In genomic region chr19:52188822-52189744, GRCh38 we compare ENCODE assay signal across 8 cellular contexts. TPM values are rescaled to one million over a fixed set of nuclear protein-coding genes. Genes with fewer than 3 reads are reported as not detected.
DNase-seq lines count a peak whose midpoint lies in the region; ATAC-seq and TF ChIP-seq lines count a peak whose summit lies in the region.

No MANE protein-coding gene starts in this region.

- no peaks in the 10 kb centered on the region for H3K27me3 ChIP-seq in SU-DHL-6 (ENCODE audit: low read length)
- no peaks in the 10 kb centered on the region for H3K27me3 ChIP-seq in naive thymus-derived CD4-positive, alpha-beta T cell (ENCODE audit: control insufficient read depth in 2 of 2, insufficient read depth in 2 of 2, low read length in 2 of 2)

- H3K4me3 Mint-ChIP-seq in T-helper 1 cell treated with Interleukin-12 subunit alpha and Interleukin-12 subunit beta and Interleukin-4 antibody, amounts not matched to agents 30 μg/mL and 1 μg/mL, for 36 hours, result peak overlapping the region; percentile 97
- peak overlapping the region; percentile 97 for H3K4me3 Mint-ChIP-seq in effector memory CD8-positive, alpha-beta T cell
- peak overlapping the region; percentile 91 to 99 (median 96) for H3K4me3 Mint-ChIP-seq in naive thymus-derived CD4-positive, alpha-beta T cell

- peak overlapping the region; percentile 63 for H2AFZ ChIP-seq in SU-DHL-6 (ENCODE audit: low read depth, low read length, severe bottlenecking)

- H3K4me1 ChIP-seq in naive thymus-derived CD4-positive, alpha-beta T cell (ENCODE audit: control insufficient read depth in 2 of 2, insufficient read depth in 2 of 2, low read length in 2 of 2), result peaks cover 32% of the 10 kb centered on the region in 2 donors

- H3F3A ChIP-seq in SU-DHL-6 (ENCODE audit: insufficient read depth), result no peaks in the 10 kb centered on the region; the same call in 1 of the 2 replicates

- peak overlapping the region; percentile 100 for H3K27ac Mint-ChIP-seq in T-helper 1 cell treated with Interleukin-12 subunit alpha and Interleukin-12 subunit beta and Interleukin-4 antibody, amounts not matched to agents 30 μg/mL and 1 μg/mL, for 36 hours
- H3K27ac Mint-ChIP-seq in effector memory CD8-positive, alpha-beta T cell, result peak overlapping the region; percentile 100
- H3K27ac Mint-ChIP-seq in naive thymus-derived CD4-positive, alpha-beta T cell, result peak overlapping the region; percentile 95 to 100 (median 99)

- no peak for DNase-seq in T-helper 1 cell
- no peak for DNase-seq in effector memory CD8-positive, alpha-beta T cell
- DNase-seq in naive thymus-derived CD4-positive, alpha-beta T cell, result peak in 4 of 9 donors; percentile 23 to 93 (median 91)
- no peak for DNase-seq in NCI-H510A treated with DMSO at 0.1 percent for 48 hours (lab: John Stamatoyannopoulos, UW)

- POLR2A ChIA-PET in naive thymus-derived CD4-positive, alpha-beta T cell (lab: Charles Lee), result interaction anchor here (0.6 to 1.8 kb wide), 17 partner anchors 9 to 1679 kb away, joined by 3 to 41 read pairs (median 4); partner anchors contain the start of genes MYADM, ZNF432, ZNF614 and ZNF616

- peaks cover 40% of the 10 kb centered on the region for H3K79me2 ChIP-seq in SU-DHL-6 (ENCODE audit: insufficient read depth, low read length)

- H3K27me3 Mint-ChIP-seq in T-helper 1 cell treated with Interleukin-12 subunit alpha and Interleukin-12 subunit beta and Interleukin-4 antibody, amounts not matched to agents 30 μg/mL and 1 μg/mL, for 36 hours (ENCODE audit: low read depth), result no peaks in the 10 kb centered on the region
- no peaks in the 10 kb centered on the region for H3K27me3 Mint-ChIP-seq in effector memory CD8-positive, alpha-beta T cell
- H3K27me3 Mint-ChIP-seq in naive thymus-derived CD4-positive, alpha-beta T cell, result no peaks in the 10 kb centered on the region

- CTCF ChIA-PET in naive thymus-derived CD4-positive, alpha-beta T cell (lab: Charles Lee), result interaction anchor here (0.5 to 1.5 kb wide), 7 partner anchors 12 to 60 kb away, joined by 3 to 8 read pairs (median 3); partner anchors contain the start of gene ZNF836

- H3K9me3 ChIP-seq in SU-DHL-6 (ENCODE audit: insufficient read depth, low read length), result no peaks in the 10 kb centered on the region
- H3K9me3 ChIP-seq in naive thymus-derived CD4-positive, alpha-beta T cell (ENCODE audit: control insufficient read depth in 2 of 3, low read length in 3 of 3), result no peaks in the 10 kb centered on the region

- H3K4me3 ChIP-seq in SU-DHL-6 (ENCODE audit: insufficient read depth, low read length, poor library complexity, severe bottlenecking), result peak overlapping the region; percentile 58
- H3K4me3 ChIP-seq in naive thymus-derived CD4-positive, alpha-beta T cell (ENCODE audit: low read length), result peak overlapping the region; percentile 53

- peaks cover 6% of the 10 kb centered on the region; the same call in 1 of the 2 replicates for H3K36me3 ChIP-seq in SU-DHL-6 (ENCODE audit: low read length)
- H3K36me3 ChIP-seq in naive thymus-derived CD4-positive, alpha-beta T cell (ENCODE audit: control insufficient read depth in 2 of 3, insufficient read depth in 3 of 3, low read length in 3 of 3), result peaks cover 0 to 18% (median 5%) of the 10 kb centered on the region in 3 experiments

- peak overlapping the region; percentile 88 for H3K27ac ChIP-seq in SU-DHL-6 (ENCODE audit: low read depth, low read length)
- peak overlapping the region; percentile 87 for H3K27ac ChIP-seq in naive thymus-derived CD4-positive, alpha-beta T cell (ENCODE audit: low read depth, low read length)

- peaks cover 16% of the 10 kb centered on the region for H3K36me3 Mint-ChIP-seq in T-helper 1 cell treated with Interleukin-12 subunit alpha and Interleukin-12 subunit beta and Interleukin-4 antibody, amounts not matched to agents 30 μg/mL and 1 μg/mL, for 36 hours (ENCODE audit: low read depth)
- peaks cover 39% of the 10 kb centered on the region for H3K36me3 Mint-ChIP-seq in effector memory CD8-positive, alpha-beta T cell (ENCODE audit: insufficient read depth)
- H3K36me3 Mint-ChIP-seq in naive thymus-derived CD4-positive, alpha-beta T cell, result peaks cover 4 to 17% (median 16%) of the 10 kb centered on the region in 5 donors

- peaks cover under 1% of the 10 kb centered on the region for H3K9me3 Mint-ChIP-seq in T-helper 1 cell treated with Interleukin-12 subunit alpha and Interleukin-12 subunit beta and Interleukin-4 antibody, amounts not matched to agents 30 μg/mL and 1 μg/mL, for 36 hours
- no peaks in the 10 kb centered on the region for H3K9me3 Mint-ChIP-seq in effector memory CD8-positive, alpha-beta T cell
- H3K9me3 Mint-ChIP-seq in naive thymus-derived CD4-positive, alpha-beta T cell, result peaks cover 0 to 2% (median 0%) of the 10 kb centered on the region in 11 donors

- intact Hi-C loops in naive thymus-derived CD4-positive, alpha-beta T cell (cut with micrococcal nuclease), result loop anchor here (1.0 to 5.0 kb wide), 17 partner anchors 18 to 1678 kb away; partner anchors contain the start of genes ZNF350 (in 2 of the 2), ZNF836 (in 2 of the 2), MYADM (in 1 of the 2) and ZNF611 (in 1 of the 2)

- peak overlapping the region; percentile 98 for H3K4me2 ChIP-seq in SU-DHL-6 (ENCODE audit: low read depth, low read length, poor library complexity, severe bottlenecking)

- TF ChIP-seq CTCF in SU-DHL-6 (IDR thresholded peaks at IDR 0.05; ENCODE audit: insufficient read depth, low read length, poor library complexity, severe bottlenecking), result no peak

- H4K20me1 ChIP-seq in SU-DHL-6 (ENCODE audit: low read depth, low read length), result no peaks in the 10 kb centered on the region; the same call in 1 of the 2 replicates

- H3K9ac ChIP-seq in SU-DHL-6 (ENCODE audit: low read length), result peak overlapping the region; percentile 73

- H3K9me2 ChIP-seq in SU-DHL-6 (replicated peaks; ENCODE audit: insufficient read depth, low read length), result no peaks in the 10 kb centered on the region

- H3K4me1 Mint-ChIP-seq in T-helper 1 cell treated with Interleukin-12 subunit alpha and Interleukin-12 subunit beta and Interleukin-4 antibody, amounts not matched to agents 30 μg/mL and 1 μg/mL, for 36 hours (ENCODE audit: low read depth), result peaks cover 24% of the 10 kb centered on the region
- peaks cover 26 to 36% of the 10 kb centered on the region in 2 donors for H3K4me1 Mint-ChIP-seq in effector memory CD8-positive, alpha-beta T cell (ENCODE audit: low read depth in 2 of 2)
- peaks cover 21 to 51% (median 37%) of the 10 kb centered on the region in 7 donors for H3K4me1 Mint-ChIP-seq in naive thymus-derived CD4-positive, alpha-beta T cell

- ATAC-seq in HG02943 (IDR thresholded peaks at IDR 0.05; ENCODE audit: low read depth, unreplicated experiment) (peak; percentile 9), HG03045 (IDR thresholded peaks at IDR 0.05; ENCODE audit: unreplicated experiment) (no peak)
- no peak for ATAC-seq in effector memory CD8-positive, alpha-beta T cell (replicated peaks)
- no peak for ATAC-seq in naive thymus-derived CD4-positive, alpha-beta T cell

RNA-seq across cellular contexts. Expression of gene PPP2R1A, which starts 0.8 kb away (rescaled TPM):
- 100 to 1,000 TPM; 156 to 215 (median 168) TPM for total RNA-seq in naive thymus-derived CD4-positive, alpha-beta T cell
- polyA plus RNA-seq in naive thymus-derived CD4-positive, alpha-beta T cell, result 100 to 1,000 TPM; 148 to 165 TPM

RNA-seq across cellular contexts. Expression of gene ZNF836, which starts 17.7 kb away (rescaled TPM):
- 10 to 100 TPM; 20.1 to 57.5 (median 27.4) TPM for total RNA-seq in naive thymus-derived CD4-positive, alpha-beta T cell
- polyA plus RNA-seq in naive thymus-derived CD4-positive, alpha-beta T cell, result 10 to 100 TPM; 10.2 to 21.2 TPM

RNA-seq across cellular contexts. Expression of gene ZNF616, which starts 49.3 kb away (rescaled TPM):
- total RNA-seq in naive thymus-derived CD4-positive, alpha-beta T cell, result 10 to 100 TPM in 2 of 5 experiments, 1 to 10 TPM in 3; 2.8 to 18.5 (median 6.1) TPM
- 10 to 100 TPM in 1 of 2 donors, 1 to 10 TPM in 1; 6.5 to 10.8 TPM for polyA plus RNA-seq in naive thymus-derived CD4-positive, alpha-beta T cell
